In genomic region chr3:120094776-120095225, GRCh38 we compare ENCODE assay signal across 7 cellular contexts. TPM values are rescaled to one million over a fixed set of nuclear protein-coding genes. Genes with fewer than 3 reads are reported as not detected.
DNase-seq lines count a peak whose midpoint lies in the region; ATAC-seq and TF ChIP-seq lines count a peak whose summit lies in the region.

No MANE protein-coding gene starts in this region.

- H3K9me3 ChIP-seq in left ventricle myocardium inferior (replicated peaks) = no peaks in the 10 kb centered on the region

- no peaks in the 10 kb centered on the region for H3K9me3 Mint-ChIP-seq in GM23338

- no peak overlapping the region; the same call in 2 of the 3 replicates for H3K4me3 Mint-ChIP-seq in GM23338

- H4K20me1 ChIP-seq in GM23338 (replicated peaks; ENCODE audit: insufficient read depth) = peaks cover 27% of the 10 kb centered on the region; the same call in 1 of the 2 replicates
- 0 out of 2 replicates have a peak, but pooled peaks cover 8% of the 10 kb centered on the region for H4K20me1 ChIP-seq in KMS-11 (ENCODE audit: insufficient read depth)

- H3K4me1 ChIP-seq in GM23338 (ENCODE audit: insufficient read depth) (peaks cover 14% of the 10 kb centered on the region), KMS-11 (ENCODE audit: low read depth, poor library complexity, severe bottlenecking) (peaks cover 27% of the 10 kb centered on the region), left ventricle myocardium inferior (peaks cover 63% of the 10 kb centered on the region)

- H3K36me3 Mint-ChIP-seq in GM23338 (ENCODE audit: low read depth) = peaks cover 25% of the 10 kb centered on the region

- H3K9ac ChIP-seq in KMS-11 = peak overlapping the region; percentile 99

- H3K9me2 ChIP-seq in GM23338 (ENCODE audit: insufficient read depth) = no peaks in the 10 kb centered on the region

- no peaks in the 10 kb centered on the region for H3F3A ChIP-seq in GM23338 (replicated peaks; ENCODE audit: low read depth)

- H3K27me3 Mint-ChIP-seq in GM23338 (ENCODE audit: insufficient read depth, low read depth, poor library complexity) = peaks cover 10% of the 10 kb centered on the region

- intact Hi-C loops in left ventricle myocardium inferior (cut with micrococcal nuclease) = loop anchor here (5.0 kb wide), 1 partner anchor 202 kb away; no protein-coding TSS in a partner anchor

- peak overlapping the region; percentile 99 for H3K27ac Mint-ChIP-seq in GM23338

- peak; percentile 82 for ATAC-seq in GM23338

- H3K4me1 Mint-ChIP-seq in GM23338 = peaks cover 10% of the 10 kb centered on the region; the same call in 2 of the 3 replicates

- H3K36me3 ChIP-seq in GM23338 (ENCODE audit: insufficient read depth) (peaks cover 6% of the 10 kb centered on the region), KMS-11 (ENCODE audit: insufficient read depth) (no peaks in the 10 kb centered on the region), left ventricle myocardium inferior (no peaks in the 10 kb centered on the region)

- peak overlapping the region; percentile 99 for H3K27ac ChIP-seq in GM23338 (ENCODE audit: low read depth)
- H3K27ac ChIP-seq in KMS-11 = peak overlapping the region; percentile 100
- peak overlapping the region; percentile 100 for H3K27ac ChIP-seq in left ventricle myocardium inferior (replicated peaks)

- H3K4me2 ChIP-seq in GM23338 (peak overlapping the region; percentile 81; the same call in 1 of the 2 replicates), KMS-11 (peak overlapping the region; percentile 71; the same call in 1 of the 2 replicates)

- no peaks in the 10 kb centered on the region for H3K27me3 ChIP-seq in GM23338 (ENCODE audit: insufficient read depth)
- no peaks in the 10 kb centered on the region for H3K27me3 ChIP-seq in KMS-11 (ENCODE audit: insufficient read depth, low read depth)
- H3K27me3 ChIP-seq in left ventricle myocardium inferior (ENCODE audit: low read depth) = no peaks in the 10 kb centered on the region

- DNase-seq in GM04503 (ENCODE audit: low read depth) (peak; percentile 100), GM23338 (ENCODE audit: low spot score) (peak; percentile 99), OCI-M1 (lab: John Stamatoyannopoulos, UW) (peak; percentile 99), amygdala (lab: John Stamatoyannopoulos, UW) (peak; percentile 93 to 100 (median 100)), left ventricle myocardium inferior (peak; percentile 97), pons (ENCODE audit: low spot score) (peak; percentile 100)

- H2AFZ ChIP-seq in GM23338 = no peak overlapping the region
- H2AFZ ChIP-seq in KMS-11 (ENCODE audit: low read depth) = peak overlapping the region; percentile 58; the same call in 1 of the 2 replicates

- no peak for TF ChIP-seq CTCF in GM23338 (conservative IDR thresholded peaks at IDR 0.05; ENCODE audit: low read depth in 2 of 2)
- TF ChIP-seq CTCF in KMS-11 (conservative IDR thresholded peaks at IDR 0.05; ENCODE audit: low read depth, low read length) = no peak
- TF ChIP-seq CTCF in left ventricle myocardium inferior (IDR thresholded peaks at IDR 0.05; ENCODE audit: borderline replicate concordance) = no peak

- H3K4me3 ChIP-seq in GM23338 = peak overlapping the region; percentile 75
- H3K4me3 ChIP-seq in KMS-11 (IDR thresholded peaks at IDR 0.05; ENCODE audit: insufficient read depth, low read depth, low read length) = peak overlapping the region; percentile 84
- peak overlapping the region; percentile 92 for H3K4me3 ChIP-seq in left ventricle myocardium inferior

- H3K79me2 ChIP-seq in GM23338 (replicated peaks; ENCODE audit: insufficient read depth) (peaks cover 79% of the 10 kb centered on the region), KMS-11 (ENCODE audit: insufficient read depth, low read depth) (peaks cover 50% of the 10 kb centered on the region)

TF ChIP-seq in GM23338, 12 proteins besides CTCF, POLR2A, EP300 and RAD21:
- TF ChIP-seq CREB1 (CRISPR knock-in tag; IDR thresholded peaks at IDR 0.05; ENCODE audit: low read depth) (peak; percentile 73), POLR2AphosphoS5 (IDR thresholded peaks at IDR 0.05; ENCODE audit: low read depth) (no peak)

RNA-seq across cellular contexts. Expression of gene GSK3B, which starts 0.6 kb away (rescaled TPM):
- 38.5 and 45.3 TPM in 2 replicates for total RNA-seq in GM23338 (2014; rRNA removed; shearing (Covaris generic))
- 29.0 and 29.3 TPM in 2 replicates for polyA plus RNA-seq in GM23338 (2016; fragmentation: Nextera tagmentation; extraction: Ambion mirVana)
- total RNA-seq in left ventricle myocardium inferior = 42.5 TPM

Comparison
In these comparisons a context has a peak if more than half of its experiments do, and no peak if none do; other contexts are left out.
1. Peak in every context shown above with its lines: DNase-seq, ATAC-seq, H3K4me3 ChIP-seq and H3K27ac ChIP-seq.